In the genomic region with DNA sequence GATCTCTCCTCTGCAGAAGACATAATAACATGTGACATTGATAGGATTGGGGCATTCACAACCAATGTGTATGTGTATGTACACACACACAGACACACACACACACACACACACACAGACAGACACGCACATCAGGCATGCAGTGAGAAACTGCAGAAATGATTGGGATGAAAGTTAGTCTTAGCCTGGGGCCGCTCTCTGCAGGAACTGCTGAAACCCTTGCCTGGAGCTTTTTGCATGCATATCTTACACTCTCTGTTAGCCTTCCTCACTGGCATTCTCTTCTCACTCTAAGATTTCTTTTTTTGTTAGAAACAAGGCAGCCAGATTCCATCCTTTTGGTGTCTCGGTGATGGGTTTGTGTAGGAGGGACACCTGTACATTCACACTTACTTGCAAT, we compare ENCODE assay signal across 1 cellular context.
TF ChIP-seq lines count a peak whose summit lies in the region.

No MANE protein-coding gene starts in this region.

TF ChIP-seq in GM23338, 12 proteins besides CTCF, POLR2A, EP300 and RAD21 (continued from another document):
- TF ChIP-seq, protein P1, sequence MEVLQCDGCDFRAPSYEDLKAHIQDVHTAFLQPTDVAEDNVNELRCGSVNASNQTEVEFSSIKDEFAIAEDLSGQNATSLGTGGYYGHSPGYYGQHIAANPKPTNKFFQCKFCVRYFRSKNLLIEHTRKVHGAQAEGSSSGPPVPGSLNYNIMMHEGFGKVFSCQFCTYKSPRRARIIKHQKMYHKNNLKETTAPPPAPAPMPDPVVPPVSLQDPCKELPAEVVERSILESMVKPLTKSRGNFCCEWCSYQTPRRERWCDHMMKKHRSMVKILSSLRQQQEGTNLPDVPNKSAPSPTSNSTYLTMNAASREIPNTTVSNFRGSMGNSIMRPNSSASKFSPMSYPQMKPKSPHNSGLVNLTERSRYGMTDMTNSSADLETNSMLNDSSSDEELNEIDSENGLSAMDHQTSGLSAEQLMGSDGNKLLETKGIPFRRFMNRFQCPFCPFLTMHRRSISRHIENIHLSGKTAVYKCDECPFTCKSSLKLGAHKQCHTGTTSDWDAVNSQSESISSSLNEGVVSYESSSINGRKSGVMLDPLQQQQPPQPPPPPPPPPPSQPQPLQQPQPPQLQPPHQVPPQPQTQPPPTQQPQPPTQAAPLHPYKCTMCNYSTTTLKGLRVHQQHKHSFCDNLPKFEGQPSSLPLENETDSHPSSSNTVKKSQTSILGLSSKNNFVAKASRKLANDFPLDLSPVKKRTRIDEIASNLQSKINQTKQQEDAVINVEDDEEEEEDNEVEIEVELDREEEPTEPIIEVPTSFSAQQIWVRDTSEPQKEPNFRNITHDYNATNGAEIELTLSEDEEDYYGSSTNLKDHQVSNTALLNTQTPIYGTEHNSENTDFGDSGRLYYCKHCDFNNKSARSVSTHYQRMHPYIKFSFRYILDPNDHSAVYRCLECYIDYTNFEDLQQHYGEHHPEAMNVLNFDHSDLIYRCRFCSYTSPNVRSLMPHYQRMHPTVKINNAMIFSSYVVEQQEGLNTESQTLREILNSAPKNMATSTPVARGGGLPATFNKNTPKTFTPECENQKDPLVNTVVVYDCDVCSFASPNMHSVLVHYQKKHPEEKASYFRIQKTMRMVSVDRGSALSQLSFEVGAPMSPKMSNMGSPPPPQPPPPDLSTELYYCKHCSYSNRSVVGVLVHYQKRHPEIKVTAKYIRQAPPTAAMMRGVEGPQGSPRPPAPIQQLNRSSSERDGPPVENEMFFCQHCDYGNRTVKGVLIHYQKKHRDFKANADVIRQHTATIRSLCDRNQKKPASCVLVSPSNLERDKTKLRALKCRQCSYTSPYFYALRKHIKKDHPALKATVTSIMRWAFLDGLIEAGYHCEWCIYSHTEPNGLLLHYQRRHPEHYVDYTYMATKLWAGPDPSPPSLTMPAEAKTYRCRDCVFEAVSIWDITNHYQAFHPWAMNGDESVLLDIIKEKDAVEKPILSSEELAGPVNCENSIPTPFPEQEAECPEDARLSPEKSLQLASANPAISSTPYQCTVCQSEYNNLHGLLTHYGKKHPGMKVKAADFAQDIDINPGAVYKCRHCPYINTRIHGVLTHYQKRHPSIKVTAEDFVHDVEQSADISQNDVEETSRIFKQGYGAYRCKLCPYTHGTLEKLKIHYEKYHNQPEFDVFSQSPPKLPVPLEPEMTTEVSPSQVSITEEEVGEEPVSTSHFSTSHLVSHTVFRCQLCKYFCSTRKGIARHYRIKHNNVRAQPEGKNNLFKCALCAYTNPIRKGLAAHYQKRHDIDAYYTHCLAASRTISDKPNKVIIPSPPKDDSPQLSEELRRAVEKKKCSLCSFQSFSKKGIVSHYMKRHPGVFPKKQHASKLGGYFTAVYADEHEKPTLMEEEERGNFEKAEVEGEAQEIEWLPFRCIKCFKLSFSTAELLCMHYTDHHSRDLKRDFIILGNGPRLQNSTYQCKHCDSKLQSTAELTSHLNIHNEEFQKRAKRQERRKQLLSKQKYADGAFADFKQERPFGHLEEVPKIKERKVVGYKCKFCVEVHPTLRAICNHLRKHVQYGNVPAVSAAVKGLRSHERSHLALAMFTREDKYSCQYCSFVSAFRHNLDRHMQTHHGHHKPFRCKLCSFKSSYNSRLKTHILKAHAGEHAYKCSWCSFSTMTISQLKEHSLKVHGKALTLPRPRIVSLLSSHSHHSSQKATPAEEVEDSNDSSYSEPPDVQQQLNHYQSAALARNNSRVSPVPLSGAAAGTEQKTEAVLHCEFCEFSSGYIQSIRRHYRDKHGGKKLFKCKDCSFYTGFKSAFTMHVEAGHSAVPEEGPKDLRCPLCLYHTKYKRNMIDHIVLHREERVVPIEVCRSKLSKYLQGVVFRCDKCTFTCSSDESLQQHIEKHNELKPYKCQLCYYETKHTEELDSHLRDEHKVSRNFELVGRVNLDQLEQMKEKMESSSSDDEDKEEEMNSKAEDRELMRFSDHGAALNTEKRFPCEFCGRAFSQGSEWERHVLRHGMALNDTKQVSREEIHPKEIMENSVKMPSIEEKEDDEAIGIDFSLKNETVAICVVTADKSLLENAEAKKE (CRISPR knock-in tag; IDR thresholded peaks at IDR 0.05): no peak
- TF ChIP-seq NANOG (IDR thresholded peaks at IDR 0.05; ENCODE audit: borderline replicate concordance): no peak
- no peak for TF ChIP-seq ETS1 (IDR thresholded peaks at IDR 0.05)
- no peak for TF ChIP-seq STAT1 (IDR thresholded peaks at IDR 0.05; ENCODE audit: unreplicated experiment)
- TF ChIP-seq ZNF114 (CRISPR knock-in tag; IDR thresholded peaks at IDR 0.05): no peak
- no peak for TF ChIP-seq EZH2phosphoT487 (IDR thresholded peaks at IDR 0.05; ENCODE audit: unreplicated experiment)
- TF ChIP-seq CREB1 (CRISPR knock-in tag; IDR thresholded peaks at IDR 0.05; ENCODE audit: low read depth): no peak
